20 cellular contexts compared by ENCODE assay signal in genomic region chr18:49731421-49731841, GRCh38.
"Had no signal": no experiment of that assay in that cellular context is flagged by ENCODE, and none has a peak within 500 bp of the region (broad histone marks: within the 10 kb centered on the region; RNA-seq: fewer than 3 reads in every experiment).

No MANE protein-coding gene starts in this region.

- ATAC-seq: activated CD4-positive, alpha-beta T cell treated with anti-CD3 and anti-CD28 coated beads for 36 hours; activated CD8-positive, alpha-beta memory T cell treated with anti-CD3 and anti-CD28 coated beads, Interleukin-2, amount 10 ng/mL, durations not matched to agents 7 days and 5 days; naive thymus-derived CD8-positive, alpha-beta T cell; T-helper 17 cell had no signal

- H3K4me3 Mint-ChIP-seq: activated CD4-positive, alpha-beta memory T cell treated with anti-CD3 and anti-CD28 coated beads for 36 hours; activated CD4-positive, alpha-beta T cell treated with anti-CD3 and anti-CD28 coated beads for 36 hours; activated CD8-positive, alpha-beta memory T cell treated with anti-CD3 and anti-CD28 coated beads, Interleukin-2, amount 10 ng/mL, durations not matched to agents 7 days and 5 days; activated naive CD8-positive, alpha-beta T cell; dendritic cell treated with granulocyte-macrophage colony-stimulating factor and Interleukin-4, amounts not matched to agents 40 ng/mL and 50 ng/mL, for 4 days; memory B cell; naive thymus-derived CD8-positive, alpha-beta T cell; T-helper 17 cell had no signal

- H3K4me3 ChIP-seq: cardiac muscle cell, left lung, thyroid gland had no signal

- H3K27ac Mint-ChIP-seq: activated CD4-positive, alpha-beta memory T cell treated with anti-CD3 and anti-CD28 coated beads for 36 hours; activated CD4-positive, alpha-beta T cell treated with anti-CD3 and anti-CD28 coated beads for 36 hours; activated CD8-positive, alpha-beta memory T cell treated with anti-CD3 and anti-CD28 coated beads, Interleukin-2, amount 10 ng/mL, durations not matched to agents 7 days and 5 days; activated naive CD8-positive, alpha-beta T cell; dendritic cell treated with granulocyte-macrophage colony-stimulating factor and Interleukin-4, amounts not matched to agents 40 ng/mL and 50 ng/mL, for 4 days; memory B cell; naive thymus-derived CD8-positive, alpha-beta T cell; T-helper 17 cell had no signal

- H3K9ac ChIP-seq: parathyroid adenoma had no signal

- H3K36me3 Mint-ChIP-seq: activated CD4-positive, alpha-beta memory T cell treated with anti-CD3 and anti-CD28 coated beads for 36 hours; activated CD8-positive, alpha-beta memory T cell treated with anti-CD3 and anti-CD28 coated beads, Interleukin-2, amount 10 ng/mL, durations not matched to agents 7 days and 5 days; activated naive CD8-positive, alpha-beta T cell; memory B cell; naive thymus-derived CD8-positive, alpha-beta T cell had no signal

- H3K79me2 ChIP-seq: parathyroid adenoma had no signal

- H2AFZ ChIP-seq: parathyroid adenoma had no signal

- H3K9me3 Mint-ChIP-seq: activated CD4-positive, alpha-beta memory T cell treated with anti-CD3 and anti-CD28 coated beads for 36 hours; dendritic cell treated with granulocyte-macrophage colony-stimulating factor and Interleukin-4, amounts not matched to agents 40 ng/mL and 50 ng/mL, for 4 days; naive thymus-derived CD8-positive, alpha-beta T cell had no signal

- H3K27me3 ChIP-seq: cardiac muscle cell, left lung, thyroid gland had no signal

- DNase-seq: activated CD4-positive, alpha-beta memory T cell treated with anti-CD3 and anti-CD28 coated beads for 36 hours; activated CD4-positive, alpha-beta T cell treated with anti-CD3 and anti-CD28 coated beads for 36 hours; activated CD8-positive, alpha-beta memory T cell treated with anti-CD3 and anti-CD28 coated beads, Interleukin-2, amount 10 ng/mL, durations not matched to agents 7 days and 5 days; effector memory CD4-positive, alpha-beta T cell; foreskin melanocyte; glutamatergic neuron; hypothalamus; left lung; naive thymus-derived CD8-positive, alpha-beta T cell; stimulated activated CD4-positive, alpha-beta T cell treated with anti-CD3 and anti-CD28 coated beads, Interleukin-12 subunit alpha, Interleukin-12 subunit beta, amount 100 ng/mL, for 4 hours; stimulated activated CD4-positive, alpha-beta T cell treated with anti-CD3 and anti-CD28 coated beads, Interleukin-1b, Interleukin-23, amount 100 ng/mL, for 48 hours; stimulated activated naive CD4-positive, alpha-beta T cell treated with Interleukin-2 at 50 U/mL for 16 hours; T-helper 17 cell; thyroid gland had no signal

- H3K27ac ChIP-seq: neutrophil, parathyroid adenoma had no signal

- H3K4me1 ChIP-seq: parathyroid adenoma had no signal

- H3K9me3 ChIP-seq: left lung, neutrophil, thyroid gland had no signal

- H3K27me3 Mint-ChIP-seq: activated CD4-positive, alpha-beta memory T cell treated with anti-CD3 and anti-CD28 coated beads for 36 hours; activated CD4-positive, alpha-beta T cell treated with anti-CD3 and anti-CD28 coated beads for 36 hours; activated naive CD8-positive, alpha-beta T cell had no signal

- H3K36me3 ChIP-seq: cardiac muscle cell, left lung, neutrophil, thyroid gland had no signal

- H3K4me1 Mint-ChIP-seq: activated CD4-positive, alpha-beta T cell treated with anti-CD3 and anti-CD28 coated beads for 36 hours; activated CD8-positive, alpha-beta memory T cell treated with anti-CD3 and anti-CD28 coated beads, Interleukin-2, amount 10 ng/mL, durations not matched to agents 7 days and 5 days; memory B cell; naive thymus-derived CD8-positive, alpha-beta T cell; T-helper 17 cell had no signal
